Comparison of ENCODE assay signal across 1 cellular context in genomic region chr1:201014816-201015200, GRCh38.
TF ChIP-seq lines count a peak whose summit lies in the region.

No MANE protein-coding gene starts in this region.

TF ChIP-seq in HepG2, 621 proteins besides CTCF, POLR2A, EP300 and RAD21 (continued from another document):
- no peak for TF ChIP-seq MTA3 (CRISPR knock-in tag; IDR thresholded peaks at IDR 0.05)
- no peak for TF ChIP-seq ZNF720 (CRISPR knock-in tag; IDR thresholded peaks at IDR 0.05)
- TF ChIP-seq, protein P1, sequence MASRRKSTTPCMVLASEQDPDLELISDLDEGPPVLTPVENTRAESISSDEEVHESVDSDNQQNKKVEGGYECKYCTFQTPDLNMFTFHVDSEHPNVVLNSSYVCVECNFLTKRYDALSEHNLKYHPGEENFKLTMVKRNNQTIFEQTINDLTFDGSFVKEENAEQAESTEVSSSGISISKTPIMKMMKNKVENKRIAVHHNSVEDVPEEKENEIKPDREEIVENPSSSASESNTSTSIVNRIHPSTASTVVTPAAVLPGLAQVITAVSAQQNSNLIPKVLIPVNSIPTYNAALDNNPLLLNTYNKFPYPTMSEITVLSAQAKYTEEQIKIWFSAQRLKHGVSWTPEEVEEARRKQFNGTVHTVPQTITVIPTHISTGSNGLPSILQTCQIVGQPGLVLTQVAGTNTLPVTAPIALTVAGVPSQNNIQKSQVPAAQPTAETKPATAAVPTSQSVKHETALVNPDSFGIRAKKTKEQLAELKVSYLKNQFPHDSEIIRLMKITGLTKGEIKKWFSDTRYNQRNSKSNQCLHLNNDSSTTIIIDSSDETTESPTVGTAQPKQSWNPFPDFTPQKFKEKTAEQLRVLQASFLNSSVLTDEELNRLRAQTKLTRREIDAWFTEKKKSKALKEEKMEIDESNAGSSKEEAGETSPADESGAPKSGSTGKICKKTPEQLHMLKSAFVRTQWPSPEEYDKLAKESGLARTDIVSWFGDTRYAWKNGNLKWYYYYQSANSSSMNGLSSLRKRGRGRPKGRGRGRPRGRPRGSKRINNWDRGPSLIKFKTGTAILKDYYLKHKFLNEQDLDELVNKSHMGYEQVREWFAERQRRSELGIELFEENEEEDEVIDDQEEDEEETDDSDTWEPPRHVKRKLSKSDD (CRISPR knock-in tag; IDR thresholded peaks at IDR 0.05; ENCODE audit: low read depth): no peak
- TF ChIP-seq ZNF256 (CRISPR knock-in tag; conservative IDR thresholded peaks at IDR 0.05): no peak
- TF ChIP-seq ZNF207 (IDR thresholded peaks at IDR 0.05; ENCODE audit: borderline replicate concordance): no peak
- no peak for TF ChIP-seq ZNF124 (CRISPR knock-in tag; IDR thresholded peaks at IDR 0.05)
- TF ChIP-seq, protein P2, sequence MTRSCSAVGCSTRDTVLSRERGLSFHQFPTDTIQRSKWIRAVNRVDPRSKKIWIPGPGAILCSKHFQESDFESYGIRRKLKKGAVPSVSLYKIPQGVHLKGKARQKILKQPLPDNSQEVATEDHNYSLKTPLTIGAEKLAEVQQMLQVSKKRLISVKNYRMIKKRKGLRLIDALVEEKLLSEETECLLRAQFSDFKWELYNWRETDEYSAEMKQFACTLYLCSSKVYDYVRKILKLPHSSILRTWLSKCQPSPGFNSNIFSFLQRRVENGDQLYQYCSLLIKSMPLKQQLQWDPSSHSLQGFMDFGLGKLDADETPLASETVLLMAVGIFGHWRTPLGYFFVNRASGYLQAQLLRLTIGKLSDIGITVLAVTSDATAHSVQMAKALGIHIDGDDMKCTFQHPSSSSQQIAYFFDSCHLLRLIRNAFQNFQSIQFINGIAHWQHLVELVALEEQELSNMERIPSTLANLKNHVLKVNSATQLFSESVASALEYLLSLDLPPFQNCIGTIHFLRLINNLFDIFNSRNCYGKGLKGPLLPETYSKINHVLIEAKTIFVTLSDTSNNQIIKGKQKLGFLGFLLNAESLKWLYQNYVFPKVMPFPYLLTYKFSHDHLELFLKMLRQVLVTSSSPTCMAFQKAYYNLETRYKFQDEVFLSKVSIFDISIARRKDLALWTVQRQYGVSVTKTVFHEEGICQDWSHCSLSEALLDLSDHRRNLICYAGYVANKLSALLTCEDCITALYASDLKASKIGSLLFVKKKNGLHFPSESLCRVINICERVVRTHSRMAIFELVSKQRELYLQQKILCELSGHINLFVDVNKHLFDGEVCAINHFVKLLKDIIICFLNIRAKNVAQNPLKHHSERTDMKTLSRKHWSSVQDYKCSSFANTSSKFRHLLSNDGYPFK (CRISPR knock-in tag; IDR thresholded peaks at IDR 0.05; ENCODE audit: borderline replicate concordance): no peak
- no peak for TF ChIP-seq FOXP4 (CRISPR knock-in tag; IDR thresholded peaks at IDR 0.05)
- TF ChIP-seq ELF1 (CRISPR knock-in tag; IDR thresholded peaks at IDR 0.05): no peak
- no peak for TF ChIP-seq ZSCAN20 (CRISPR knock-in tag; IDR thresholded peaks at IDR 0.05; ENCODE audit: borderline replicate concordance)
- no peak for TF ChIP-seq ARNT (IDR thresholded peaks at IDR 0.05)
- TF ChIP-seq ISX (CRISPR knock-in tag; conservative IDR thresholded peaks at IDR 0.05): no peak
